In the genomic region with DNA sequence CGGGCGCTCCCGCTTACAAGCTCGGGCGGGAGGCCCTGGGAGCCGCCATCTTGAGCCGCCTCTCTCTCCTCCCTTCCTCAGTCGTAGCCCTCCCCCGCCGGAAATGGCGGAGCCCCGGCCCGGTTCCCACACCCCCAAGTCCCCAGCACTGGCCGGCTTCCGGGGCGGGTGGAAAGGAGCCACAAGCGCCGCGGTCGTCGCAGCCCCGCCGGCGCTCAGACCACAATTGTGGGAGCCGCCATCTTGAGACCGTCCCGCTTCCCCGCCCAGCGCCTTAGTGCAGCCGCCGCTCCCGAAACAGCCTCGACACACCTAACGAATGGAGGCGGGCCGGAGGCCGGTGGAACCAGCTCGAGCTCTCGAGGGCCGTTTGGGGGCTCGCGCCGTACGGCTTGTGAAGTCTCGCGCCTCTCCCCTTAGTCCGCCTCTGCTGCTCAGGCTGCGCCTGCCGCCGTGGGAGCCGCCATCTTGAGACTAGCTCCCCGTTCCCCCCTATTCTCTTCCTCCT, we compare ENCODE assay signal across 7 cellular contexts. TPM values are rescaled to one million over a fixed set of nuclear protein-coding genes. Genes with fewer than 3 reads are reported as not detected.
A peak's percentile ranks its signal among the peaks of the same experiment; 100 is the strongest.
DNase-seq lines count a peak whose midpoint lies in the region; ATAC-seq and TF ChIP-seq lines count a peak whose summit lies in the region.

No MANE protein-coding gene starts in this region.

- peaks cover 4% of the 10 kb centered on the region for H3K9me3 ChIP-seq in WERI-Rb-1 (ENCODE audit: severe bottlenecking)
- H3K9me3 ChIP-seq in breast epithelium: no peaks in the 10 kb centered on the region

- TF ChIP-seq POLR2A in breast epithelium (IDR thresholded peaks at IDR 0.05): no peak

- peak overlapping the region; percentile 99 for H3K27ac ChIP-seq in WERI-Rb-1
- peak overlapping the region; percentile 99 to 100 for H3K27ac ChIP-seq in breast epithelium

- H3K36me3 ChIP-seq in WERI-Rb-1: peaks cover 47% of the 10 kb centered on the region
- H3K36me3 ChIP-seq in breast epithelium: no peaks in the 10 kb centered on the region

- peak overlapping the region; percentile 98 to 100 (median 100) for H3K4me3 Mint-ChIP-seq in immature natural killer cell

- DNase-seq in NCI-H2107 (lab: John Stamatoyannopoulos, UW) (peak; percentile 83), WERI-Rb-1 (peak; percentile 93), breast epithelium (ENCODE audit: low spot score in 2 of 2) (peak; percentile 80 to 90), immature natural killer cell (peak; percentile 91 to 94 (median 92)), smooth muscle cell of the brain vasculature (ENCODE audit: low read depth, low spot score) (peak; percentile 80)

- H3K27me3 Mint-ChIP-seq in immature natural killer cell (ENCODE audit: low read depth in 3 of 3): peaks cover 15 to 24% (median 21%) of the 10 kb centered on the region in 3 donors

- H3K36me3 Mint-ChIP-seq in immature natural killer cell: no peaks in the 10 kb centered on the region

- H3K27ac Mint-ChIP-seq in immature natural killer cell: peak overlapping the region; percentile 98 to 100 (median 100)

- peaks cover 0 to 2% (median 0%) of the 10 kb centered on the region in 6 donors for H3K9me3 Mint-ChIP-seq in immature natural killer cell

- no peak for TF ChIP-seq CTCF in WERI-Rb-1 (IDR thresholded peaks at IDR 0.05; ENCODE audit: low read depth, low read length)
- TF ChIP-seq CTCF in breast epithelium (IDR thresholded peaks at IDR 0.05): no peak

- H3K27me3 ChIP-seq in WERI-Rb-1 (ENCODE audit: insufficient read depth, low read depth, severe bottlenecking) (peaks cover 12% of the 10 kb centered on the region), breast epithelium (peaks cover 0 to 17% of the 10 kb centered on the region in 2 donors)

- peak overlapping the region; percentile 92 for H3K4me3 ChIP-seq in WERI-Rb-1 (ENCODE audit: low read depth, low read length)
- H3K4me3 ChIP-seq in breast epithelium: peak overlapping the region; percentile 73 to 91 (median 82)

- peaks cover 51 to 65% of the 10 kb centered on the region in 2 donors for H3K4me1 Mint-ChIP-seq in immature natural killer cell

- H3K4me1 ChIP-seq in breast epithelium: peaks cover 0 to 15% of the 10 kb centered on the region in 2 donors

- ATAC-seq in GM18508 (IDR thresholded peaks at IDR 0.05; ENCODE audit: insufficient read depth, unreplicated experiment): peak; percentile 22
- ATAC-seq in HG02973 (IDR thresholded peaks at IDR 0.05; ENCODE audit: unreplicated experiment): peak; percentile 26

- intact Hi-C loops in breast epithelium (cut with DNase I; ENCODE audit: low total_unique reads): no loop called here

RNA-seq across cellular contexts. Expression of a gene that starts 0.4 kb away (rescaled TPM):
- total RNA-seq in breast epithelium: 10 to 100 TPM; 20.2 to 23.0 (median 22.6) TPM
- polyA plus RNA-seq in immature natural killer cell: 10 to 100 TPM in 1 of 3 donors, 1 to 10 TPM in 2; 1.0 to 14.6 (median 2.9) TPM

RNA-seq across cellular contexts. Expression of a gene that starts 1.4 kb away (rescaled TPM):
- 10 to 100 TPM in 1 of 3 donors, 1 to 10 TPM in 2; 7.6 to 10.9 (median 8.2) TPM for total RNA-seq in breast epithelium
- 10 to 100 TPM in 1 of 3 donors, 1 to 10 TPM in 2; 4.1 to 17.5 (median 5.2) TPM for polyA plus RNA-seq in immature natural killer cell

RNA-seq across cellular contexts. Expression of a gene that starts 26.7 kb away (rescaled TPM):
- total RNA-seq in breast epithelium: 10 to 100 TPM in 1 of 3 donors, 1 to 10 TPM in 2; 6.6 to 50.7 (median 6.9) TPM
- polyA plus RNA-seq in immature natural killer cell: 1 to 10 TPM in 1 of 3 donors, under 1 TPM in 1, not detected in 1; 0.93 to 3.1 TPM

RNA-seq across cellular contexts. Expression of a gene that starts 36.3 kb away (rescaled TPM):
- total RNA-seq in breast epithelium: 10 to 100 TPM; 57.7 to 81.0 (median 79.2) TPM
- 100 to 1,000 TPM in 2 of 3 donors, 10 to 100 TPM in 1; 70.6 to 126 (median 104) TPM for polyA plus RNA-seq in immature natural killer cell

RNA-seq across cellular contexts. Expression of a gene that starts 45.1 kb away (rescaled TPM):
- 10 to 100 TPM; 18.4 to 21.5 (median 19.8) TPM for total RNA-seq in breast epithelium
- 100 to 1,000 TPM in 1 of 3 donors, 10 to 100 TPM in 2; 54.6 to 122 (median 75.7) TPM for polyA plus RNA-seq in immature natural killer cell

Comparison
In these comparisons a context has a peak if more than half of its experiments do, and no peak if none do; other contexts are left out.
1. Peak in every context shown above with its lines: DNase-seq, ATAC-seq, H3K4me3 ChIP-seq and H3K27ac ChIP-seq.